ENCODE assay signal across 27 cellular contexts in genomic region chr19:38310279-38310670, GRCh38. TPM values are rescaled to one million over a fixed set of nuclear protein-coding genes. Genes with fewer than 3 reads are reported as not detected.
"Had no signal": no experiment of that assay in that cellular context is flagged by ENCODE, and none has a peak within 500 bp of the region (broad histone marks: within the 10 kb centered on the region; RNA-seq: fewer than 3 reads in every experiment).

No MANE protein-coding gene starts in this region.

- FAIRE-seq: islet of Langerhans had no signal

- H3K27me3 ChIP-seq: dorsolateral prefrontal cortex, esophagus squamous epithelium, gastrocnemius medialis, heart right ventricle, left lung had no signal

- H3K27ac Mint-ChIP-seq: mesothelial cell of epicardium had no signal

- H3K4me3 ChIP-seq: coronary artery, dorsolateral prefrontal cortex, esophagus squamous epithelium, gastrocnemius medialis, heart right ventricle, left lung, lower lobe of right lung, mucosa of descending colon had no signal

- H3K9me3 Mint-ChIP-seq: mesothelial cell of epicardium; naive thymus-derived CD8-positive, alpha-beta T cell had no signal

- H3K9me3 ChIP-seq: esophagus squamous epithelium, gastrocnemius medialis, heart right ventricle, left lung, lower lobe of right lung, mucosa of descending colon had no signal

- H3K4me3 Mint-ChIP-seq: mesothelial cell of epicardium; naive thymus-derived CD8-positive, alpha-beta T cell had no signal

- ATAC-seq: esophagus mucosa; gastrocnemius medialis; heart right ventricle; left cardiac atrium; left lung; left ventricle myocardium superior; lower lobe of right lung; mucosa of descending colon; naive thymus-derived CD8-positive, alpha-beta T cell had no signal

- DNase-seq: dermis blood vessel endothelial cell; dorsolateral prefrontal cortex; effector CD4-positive, alpha-beta T cell; effector memory CD4-positive, alpha-beta T cell; erythroblast; esophagus squamous epithelium; foreskin fibroblast; foreskin melanocyte; gastrocnemius medialis; glutamatergic neuron; head of caudate nucleus; heart right ventricle; hippocampal formation; left cardiac atrium; left ventricle myocardium superior; lower lobe of right lung; mesenchymal stem cell; mucosa of descending colon; naive B cell; naive thymus-derived CD8-positive, alpha-beta T cell had no signal

- H3K27ac ChIP-seq: coronary artery, dorsolateral prefrontal cortex, epithelial cell of prostate, esophagus squamous epithelium, gastrocnemius medialis, heart right ventricle, left lung, lower lobe of right lung had no signal

RNA-seq across cellular contexts. Expression of gene C19orf33, which starts 6.2 kb away (rescaled TPM):
- total RNA-seq: myocyte had no signal
